8 cellular contexts compared by ENCODE assay signal in the genomic region with DNA sequence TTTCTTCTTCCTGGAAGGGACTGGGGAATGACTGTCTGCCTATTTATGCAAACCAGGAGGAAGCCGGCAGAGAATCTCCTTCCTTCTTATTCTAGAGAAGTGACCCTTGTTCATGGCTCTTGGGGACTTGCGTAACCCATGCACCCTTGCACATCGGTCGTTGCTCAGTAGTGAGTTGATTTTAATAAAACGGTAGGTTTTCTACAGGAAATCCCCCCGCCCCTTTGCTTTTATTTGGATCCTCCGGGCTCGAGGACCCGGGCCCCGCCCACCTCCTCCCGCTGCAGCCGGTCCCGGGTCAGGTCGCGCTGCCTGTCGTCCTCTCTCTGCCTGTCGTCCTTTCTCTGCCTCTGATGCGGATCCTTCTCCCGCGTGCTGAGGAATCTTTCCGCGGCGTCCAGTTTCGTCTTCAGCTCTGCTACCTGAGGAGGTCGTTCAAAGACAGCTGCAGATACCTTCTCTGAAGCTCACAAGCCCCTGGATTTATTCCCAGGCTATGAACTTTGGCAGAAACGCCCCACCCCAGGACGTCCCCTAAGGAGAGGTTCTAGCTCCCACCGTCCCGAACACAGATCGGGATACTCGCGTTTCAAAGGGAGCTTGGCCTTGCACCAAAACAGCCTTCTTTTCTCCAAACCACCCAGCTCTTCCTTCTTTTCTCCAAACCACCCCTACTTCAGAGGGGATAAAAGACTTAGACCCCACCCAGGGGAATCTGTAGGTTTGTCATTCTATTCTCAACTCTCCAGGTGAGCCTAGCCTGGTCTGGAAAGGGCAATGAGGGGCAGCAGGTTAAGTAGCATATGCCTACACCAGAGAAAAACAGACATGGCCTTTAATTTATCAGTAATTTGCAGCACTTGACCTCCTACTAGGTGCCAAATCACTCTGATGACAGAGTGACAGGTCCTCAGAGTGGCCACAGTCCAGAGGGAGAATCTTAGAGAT. TPM values are rescaled to one million over a fixed set of nuclear protein-coding genes. Genes with fewer than 3 reads are reported as not detected.
A peak's percentile ranks its signal among the peaks of the same experiment; 100 is the strongest.
DNase-seq lines count a peak whose midpoint lies in the region; ATAC-seq, FAIRE-seq and TF ChIP-seq lines count a peak whose summit lies in the region.

No MANE protein-coding gene starts in this region.

- DNase-seq in BE2C (peak; percentile 22), LoVo (ENCODE audit: low spot score) (peak; percentile 33), globus pallidus (ENCODE audit: low spot score) (peak; percentile 23), osteocyte (ENCODE audit: extremely low spot score, unreplicated experiment) (no peak), GOT3 (lab: John Stamatoyannopoulos, UW) (no peak), NCI-H1105 treated with DMSO at 0.1 percent for 48 hours (lab: John Stamatoyannopoulos, UW) (no peak), H54 (ENCODE audit: insufficient read length, low spot score) (no peak)

- H3K9me3 ChIP-seq in BE2C = no peaks in the 10 kb centered on the region

- H3K4me1 Mint-ChIP-seq in activated T-helper 17 cell treated with anti-CD3 and anti-CD28 coated beads, Interleukin-2, amount 50 U/mL, for 72 hours = peaks cover 22% of the 10 kb centered on the region
- H3K4me1 Mint-ChIP-seq in osteocyte (ENCODE audit: unreplicated experiment) = peaks cover 13% of the 10 kb centered on the region

- H3K4me1 ChIP-seq in BE2C = no peaks in the 10 kb centered on the region

- no peaks in the 10 kb centered on the region for H3K9me3 Mint-ChIP-seq in activated T-helper 17 cell treated with anti-CD3 and anti-CD28 coated beads, Interleukin-2, amount 50 U/mL, for 72 hours
- H3K9me3 Mint-ChIP-seq in osteocyte (ENCODE audit: unreplicated experiment) = no peaks in the 10 kb centered on the region

- H3K36me3 ChIP-seq in BE2C = no peaks in the 10 kb centered on the region

- TF ChIP-seq CTCF in BE2C (IDR thresholded peaks at IDR 0.05; ENCODE audit: low read depth, low read length) (no peak), osteocyte (IDR thresholded peaks at IDR 0.05) (no peak)

- no peak for ATAC-seq in activated T-helper 17 cell treated with anti-CD3 and anti-CD28 coated beads, Interleukin-2, amount 50 U/mL, for 72 hours (replicated peaks)

- peak overlapping the region; percentile 18 for H3K27ac Mint-ChIP-seq in activated T-helper 17 cell treated with anti-CD3 and anti-CD28 coated beads, Interleukin-2, amount 50 U/mL, for 72 hours
- H3K27ac Mint-ChIP-seq in osteocyte (ENCODE audit: unreplicated experiment) = no peak overlapping the region

- no peak for FAIRE-seq in H54 (lab: Jason Lieb, UNC)

- no peaks in the 10 kb centered on the region for H3K27me3 Mint-ChIP-seq in activated T-helper 17 cell treated with anti-CD3 and anti-CD28 coated beads, Interleukin-2, amount 50 U/mL, for 72 hours
- no peaks in the 10 kb centered on the region for H3K27me3 Mint-ChIP-seq in osteocyte (ENCODE audit: unreplicated experiment)

- H3K36me3 Mint-ChIP-seq in activated T-helper 17 cell treated with anti-CD3 and anti-CD28 coated beads, Interleukin-2, amount 50 U/mL, for 72 hours (ENCODE audit: low read depth) = peaks cover 49% of the 10 kb centered on the region
- H3K36me3 Mint-ChIP-seq in osteocyte (ENCODE audit: unreplicated experiment) = no peaks in the 10 kb centered on the region

- peaks cover 28% of the 10 kb centered on the region for H3K27me3 ChIP-seq in BE2C

- H3K4me3 Mint-ChIP-seq in activated T-helper 17 cell treated with anti-CD3 and anti-CD28 coated beads, Interleukin-2, amount 50 U/mL, for 72 hours = peak overlapping the region; percentile 81
- peak overlapping the region; percentile 85 for H3K4me3 Mint-ChIP-seq in osteocyte (ENCODE audit: unreplicated experiment)

- H3K4me3 ChIP-seq in BE2C (ENCODE audit: low read depth, low read length) = peak overlapping the region; percentile 49

- no peak for TF ChIP-seq POLR2A in H54 (IDR thresholded peaks at IDR 0.05; ENCODE audit: low read depth, low read length)

RNA-seq across cellular contexts. Expression of a gene that starts 7.0 kb away (rescaled TPM):
- not detected for polyA plus RNA-seq in BE2C (2012; ENCODE audit: insufficient read depth, insufficient read length, low read depth)
- 1 to 10 TPM; 3.6 to 7.5 TPM for total RNA-seq in activated T-helper 17 cell treated with anti-CD3 and anti-CD28 coated beads, Interleukin-2, amount 50 U/mL, for 72 hours
- not detected in 2 replicates for total RNA-seq in osteocyte

Comparison
In these comparisons a context has a peak if more than half of its experiments do, and no peak if none do; other contexts are left out.
1. DNase-seq: peak in BE2C (single experiment), LoVo (single experiment) and globus pallidus (single experiment); none in osteocyte (single experiment), GOT3 (single experiment), NCI-H1105 treated with DMSO at 0.1 percent for 48 hours (single experiment) and H54 (single experiment).